Comparison of ENCODE assay signal across 1 cellular context in the genomic region with DNA sequence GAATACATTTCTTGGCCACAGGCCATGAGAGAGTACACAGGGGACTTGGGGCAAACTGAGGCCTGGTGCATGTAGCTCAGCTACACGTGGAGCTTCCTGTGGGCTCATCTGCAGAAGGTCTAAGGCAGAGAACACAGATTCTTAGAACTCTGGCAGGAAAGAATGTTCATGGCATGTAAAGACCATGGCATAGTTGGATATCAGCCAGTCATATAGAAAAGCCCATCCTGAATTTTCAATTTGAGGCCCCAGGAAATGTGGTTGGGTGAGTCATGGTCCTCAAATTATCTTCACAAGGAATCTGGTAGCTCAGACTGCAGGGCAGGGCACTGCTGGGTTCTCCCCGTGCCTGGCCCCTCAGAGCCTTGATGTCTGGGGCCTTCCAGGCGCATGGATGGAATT.
TF ChIP-seq lines count a peak whose summit lies in the region.

No MANE protein-coding gene starts in this region.

TF ChIP-seq in HEK293, 187 proteins besides CTCF, POLR2A, EP300 and RAD21 (continued from another document):
- TF ChIP-seq ZNF776 (tag by site-specific recombination; IDR thresholded peaks at IDR 0.05; ENCODE audit: borderline replicate concordance) (no peak), ZNF184 (tag by site-specific recombination; IDR thresholded peaks at IDR 0.05) (no peak), ZBTB20 (tag by site-specific recombination; IDR thresholded peaks at IDR 0.05) (peak; percentile 69)
